ENCODE assay signal across 1 cellular context in genomic region chrX:2536974-2537373, GRCh38.
TF ChIP-seq lines count a peak whose summit lies in the region.

No MANE protein-coding gene starts in this region.

TF ChIP-seq in GM23338, 12 proteins besides CTCF, POLR2A, EP300 and RAD21 (continued from another document):
- TF ChIP-seq, protein P1, sequence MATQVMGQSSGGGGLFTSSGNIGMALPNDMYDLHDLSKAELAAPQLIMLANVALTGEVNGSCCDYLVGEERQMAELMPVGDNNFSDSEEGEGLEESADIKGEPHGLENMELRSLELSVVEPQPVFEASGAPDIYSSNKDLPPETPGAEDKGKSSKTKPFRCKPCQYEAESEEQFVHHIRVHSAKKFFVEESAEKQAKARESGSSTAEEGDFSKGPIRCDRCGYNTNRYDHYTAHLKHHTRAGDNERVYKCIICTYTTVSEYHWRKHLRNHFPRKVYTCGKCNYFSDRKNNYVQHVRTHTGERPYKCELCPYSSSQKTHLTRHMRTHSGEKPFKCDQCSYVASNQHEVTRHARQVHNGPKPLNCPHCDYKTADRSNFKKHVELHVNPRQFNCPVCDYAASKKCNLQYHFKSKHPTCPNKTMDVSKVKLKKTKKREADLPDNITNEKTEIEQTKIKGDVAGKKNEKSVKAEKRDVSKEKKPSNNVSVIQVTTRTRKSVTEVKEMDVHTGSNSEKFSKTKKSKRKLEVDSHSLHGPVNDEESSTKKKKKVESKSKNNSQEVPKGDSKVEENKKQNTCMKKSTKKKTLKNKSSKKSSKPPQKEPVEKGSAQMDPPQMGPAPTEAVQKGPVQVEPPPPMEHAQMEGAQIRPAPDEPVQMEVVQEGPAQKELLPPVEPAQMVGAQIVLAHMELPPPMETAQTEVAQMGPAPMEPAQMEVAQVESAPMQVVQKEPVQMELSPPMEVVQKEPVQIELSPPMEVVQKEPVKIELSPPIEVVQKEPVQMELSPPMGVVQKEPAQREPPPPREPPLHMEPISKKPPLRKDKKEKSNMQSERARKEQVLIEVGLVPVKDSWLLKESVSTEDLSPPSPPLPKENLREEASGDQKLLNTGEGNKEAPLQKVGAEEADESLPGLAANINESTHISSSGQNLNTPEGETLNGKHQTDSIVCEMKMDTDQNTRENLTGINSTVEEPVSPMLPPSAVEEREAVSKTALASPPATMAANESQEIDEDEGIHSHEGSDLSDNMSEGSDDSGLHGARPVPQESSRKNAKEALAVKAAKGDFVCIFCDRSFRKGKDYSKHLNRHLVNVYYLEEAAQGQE (IDR thresholded peaks at IDR 0.05; ENCODE audit: unreplicated experiment), result no peak
- TF ChIP-seq CREB1 (CRISPR knock-in tag; IDR thresholded peaks at IDR 0.05; ENCODE audit: low read depth) (no peak), ZNF114 (CRISPR knock-in tag; IDR thresholded peaks at IDR 0.05) (no peak), ETS1 (IDR thresholded peaks at IDR 0.05) (no peak), JUNB (IDR thresholded peaks at IDR 0.05; ENCODE audit: unreplicated experiment) (no peak), STAT1 (IDR thresholded peaks at IDR 0.05; ENCODE audit: unreplicated experiment) (no peak)
